ENCODE assay signal across 16 cellular contexts in genomic region chr2:199160081-199160480, GRCh38.
DNase-seq lines count a peak whose midpoint lies in the region; ATAC-seq and TF ChIP-seq lines count a peak whose summit lies in the region.
"Had no signal": no experiment of that assay in that cellular context is flagged by ENCODE, and none has a peak within 500 bp of the region (broad histone marks: within the 10 kb centered on the region; RNA-seq: fewer than 3 reads in every experiment).

No MANE protein-coding gene starts in this region.

- CTCF ChIA-PET in IMR-90 (lab: Yijun Ruan, JAX): no interaction called here

- H3K4me3 ChIP-seq in AG10803 (ENCODE audit: low read length): no peak overlapping the region
- no peak overlapping the region for H3K4me3 ChIP-seq in IMR-90 (ENCODE audit: insufficient read depth, low read depth, low read length)
- no peak overlapping the region for H3K4me3 ChIP-seq in RWPE2 (ENCODE audit: severe bottlenecking)
- no peak overlapping the region for H3K4me3 ChIP-seq in fibroblast of villous mesenchyme (ENCODE audit: low read depth, low read length)
- H3K4me3 ChIP-seq: A549, MG63 had no signal

- peak overlapping the region; percentile 23 to 89; a peak in 3 of 4 replicates for H4K8ac ChIP-seq in IMR-90 (ENCODE audit: low read depth in 2 of 2, low read length in 2 of 2)

- H3K79me1 ChIP-seq in IMR-90 (ENCODE audit: low read depth in 1 of 2, low read length in 2 of 2): no peaks in the 10 kb centered on the region

- no peak overlapping the region for H2AK9ac ChIP-seq in IMR-90 (replicated peaks; ENCODE audit: low read depth, low read length, poor library complexity)

- no peaks in the 10 kb centered on the region for H3K27me3 ChIP-seq in IMR-90 (ENCODE audit: control insufficient read depth, insufficient read depth, low read length)
- H3K27me3 ChIP-seq in RWPE2 (ENCODE audit: insufficient read depth, poor library complexity, severe bottlenecking): no peaks in the 10 kb centered on the region
- H3K27me3 ChIP-seq: MG63 had no signal

- ATAC-seq in IMR-90 (ENCODE audit: low read depth): no peak
- no peak for ATAC-seq in RWPE2 (ENCODE audit: low read depth)
- no peak for ATAC-seq in HG03457 (IDR thresholded peaks at IDR 0.05; ENCODE audit: unreplicated experiment)
- no peak for ATAC-seq in activated CD4-positive, CD25-positive, alpha-beta regulatory T cell treated with anti-CD3 and anti-CD28 coated beads, Interleukin-2, amount 50 U/mL, for 24 hours
- ATAC-seq: A549, T-cell had no signal

- WGBS in IMR-90 (ENCODE audit: extremely low coverage in 2 of 2, insufficient read length in 1 of 2), 2 experiments: no CpG with 5 or more reads among the region's 4 CpGs

- BruUV-seq in IMR-90 (replicated peaks; lab: Mats Ljungman, UMichigan): no TSS peak

- no peak overlapping the region for H3K23ac ChIP-seq in IMR-90 (ENCODE audit: low read depth, low read length)

- H3K14ac ChIP-seq in IMR-90 (replicated peaks; ENCODE audit: low read depth, low read length): peak overlapping the region; percentile 41; the same call in 1 of the 2 replicates

- DNase-seq in AG10803 (ENCODE audit: low read depth): peak; percentile 50
- no peak for DNase-seq in IMR-90
- no peak for DNase-seq in RWPE2 (ENCODE audit: low spot score)
- DNase-seq in fibroblast of villous mesenchyme (ENCODE audit: low read depth): peak; percentile 56
- DNase-seq in NCI-H146 treated with DMSO at 0.1 percent for 48 hours (lab: John Stamatoyannopoulos, UW; ENCODE audit: unreplicated experiment): no peak
- DNase-seq in dermis blood vessel endothelial cell: no peak
- DNase-seq: AML-193, NCI-H1105, NCI-H1694 treated with DMSO at 0.1 percent for 48 hours, NCI-H524 treated with DMSO at 0.1 percent for 48 hours, T-cell had no signal

- peak overlapping the region; percentile 87 for H2BK120ac ChIP-seq in IMR-90 (ENCODE audit: low read depth, low read length)

- no peak overlapping the region for H4K91ac ChIP-seq in IMR-90 (ENCODE audit: insufficient read depth, low read depth, low read length)

- no peaks in the 10 kb centered on the region for H3K36me3 ChIP-seq in IMR-90 (ENCODE audit: control insufficient read depth, insufficient read depth, low read length)
- no peaks in the 10 kb centered on the region for H3K36me3 ChIP-seq in RWPE2 (ENCODE audit: low read depth)
- H3K36me3 ChIP-seq: MG63 had no signal

- H3K18ac ChIP-seq in IMR-90 (ENCODE audit: low read depth, low read length): peak overlapping the region; percentile 98

- dilution Hi-C loops in IMR-90 (cut with HindIII; ENCODE audit: low sequenced_read_pairs, unreplicated experiment): no loop called here

- H3K9me1 ChIP-seq in IMR-90 (ENCODE audit: insufficient read depth, low read length): no peaks in the 10 kb centered on the region

- no peak overlapping the region for H3K56ac ChIP-seq in IMR-90 (ENCODE audit: extremely low read depth, insufficient read depth, low read length)

- H3K9me3 ChIP-seq in IMR-90 (ENCODE audit: control insufficient read depth, insufficient read depth, low read length) (no peaks in the 10 kb centered on the region), RWPE2 (ENCODE audit: severe bottlenecking) (no peaks in the 10 kb centered on the region)
- H3K9me3 ChIP-seq: A549 had no signal

- no peak for TF ChIP-seq POLR2A in IMR-90 (IDR thresholded peaks at IDR 0.05; ENCODE audit: low read depth, low read length)

- no peak overlapping the region for H2AFZ ChIP-seq in IMR-90 (replicated peaks; ENCODE audit: low read length, poor library complexity)

- H3K4me1 ChIP-seq in IMR-90 (ENCODE audit: control insufficient read depth, insufficient read depth, low read length) (peaks cover 5% of the 10 kb centered on the region; the same call in 1 of the 2 replicates), RWPE2 (ENCODE audit: insufficient read depth, poor library complexity, severe bottlenecking) (peaks cover 11% of the 10 kb centered on the region)

- peak overlapping the region; percentile 71; the same call in 1 of the 2 replicates for H3K4ac ChIP-seq in IMR-90 (ENCODE audit: low read depth, low read length)

- H4K5ac ChIP-seq in IMR-90 (ENCODE audit: low read depth, low read length): peak overlapping the region; percentile 81; the same call in 1 of the 2 replicates

- no peaks in the 10 kb centered on the region for H4K20me1 ChIP-seq in IMR-90 (ENCODE audit: insufficient read depth, low read length)

- H2AK5ac ChIP-seq in IMR-90 (ENCODE audit: low read depth, low read length): no peak overlapping the region

- no peak for TF ChIP-seq CTCF in AG10803 (conservative IDR thresholded peaks at IDR 0.05; ENCODE audit: low read length)
- TF ChIP-seq CTCF in IMR-90 (conservative IDR thresholded peaks at IDR 0.05; ENCODE audit: low read depth, low read length): no peak
- TF ChIP-seq CTCF in RWPE2 (IDR thresholded peaks at IDR 0.05; ENCODE audit: poor library complexity, severe bottlenecking): no peak
- TF ChIP-seq CTCF in fibroblast of villous mesenchyme (IDR thresholded peaks at IDR 0.05; ENCODE audit: insufficient read depth, low read depth, low read length): no peak

- no peak overlapping the region for H2BK15ac ChIP-seq in IMR-90 (ENCODE audit: low read depth, low read length)

- no peak for TF ChIP-seq RAD21 in IMR-90 (IDR thresholded peaks at IDR 0.05; ENCODE audit: low read length)

- H3K9ac ChIP-seq in IMR-90 (ENCODE audit: low read depth, low read length): no peak overlapping the region
- H3K9ac ChIP-seq: KMS-11 had no signal

- H3K4me2 ChIP-seq in IMR-90 (ENCODE audit: low read depth, low read length): no peak overlapping the region; the same call in 1 of the 2 replicates
- H3K4me2 ChIP-seq: A549, KMS-11 had no signal

- peak overlapping the region; percentile 70 for H2BK20ac ChIP-seq in IMR-90 (ENCODE audit: low read depth, low read length)

- intact Hi-C loops in IMR-90 (cut with micrococcal nuclease): loop anchor here (1.0 kb wide), 1 partner anchor 21 kb away; no protein-coding TSS in a partner anchor

- H2BK5ac ChIP-seq in IMR-90 (ENCODE audit: low read depth, low read length, poor library complexity, severe bottlenecking): peak overlapping the region; percentile 92

- POLR2A ChIA-PET in IMR-90 (lab: Charles Lee; ENCODE audit: unreplicated experiment): no interaction called here

- in situ Hi-C loops in IMR-90 (cut with MboI; ENCODE audit: low sequenced_read_pairs): no loop called here

- no peak overlapping the region for H3K27ac ChIP-seq in IMR-90 (ENCODE audit: insufficient read depth, low read length)
- peak overlapping the region; percentile 53 for H3K27ac ChIP-seq in RWPE2 (ENCODE audit: poor library complexity, severe bottlenecking)
- H3K27ac ChIP-seq: A549, KMS-11 had no signal

TF ChIP-seq in IMR-90, 13 proteins besides CTCF, POLR2A, EP300 and RAD21:
- no peak for TF ChIP-seq NFE2L2 (IDR thresholded peaks at IDR 0.05; ENCODE audit: low read depth, low read length)
- no peak for TF ChIP-seq CEBPB (IDR thresholded peaks at IDR 0.05; ENCODE audit: low read depth, low read length)
- no peak for TF ChIP-seq RCOR1 (IDR thresholded peaks at IDR 0.05; ENCODE audit: insufficient replicate concordance, low read length)
- TF ChIP-seq USF2 (IDR thresholded peaks at IDR 0.05; ENCODE audit: low read depth, low read length): no peak
- no peak for TF ChIP-seq FOS (IDR thresholded peaks at IDR 0.05; ENCODE audit: low read depth, low read length)
- no peak for TF ChIP-seq SMC3 (IDR thresholded peaks at IDR 0.05; ENCODE audit: low read depth, low read length)
- TF ChIP-seq ELK1 (IDR thresholded peaks at IDR 0.05; ENCODE audit: borderline replicate concordance, low read depth, low read length): no peak
- TF ChIP-seq CHD1 (IDR thresholded peaks at IDR 0.05; ENCODE audit: low read depth, low read length): no peak
- no peak for TF ChIP-seq MAFK (IDR thresholded peaks at IDR 0.05; ENCODE audit: low read depth, low read length)
- TF ChIP-seq RFX5 (IDR thresholded peaks at IDR 0.05; ENCODE audit: low read depth, low read length): no peak

Comparison
In these comparisons a context has a peak if more than half of its experiments do, and no peak if none do; other contexts are left out.
1. DNase-seq: peak in AG10803 (single experiment) and fibroblast of villous mesenchyme (single experiment); none in IMR-90 (single experiment), RWPE2 (single experiment), NCI-H146 treated with DMSO at 0.1 percent for 48 hours (single experiment) and dermis blood vessel endothelial cell (single experiment).